In genomic region chr1:21046132-21046531, GRCh38 we compare ENCODE assay signal across 1 cellular context.
TF ChIP-seq lines count a peak whose summit lies in the region.

No MANE protein-coding gene starts in this region.

TF ChIP-seq in GM12878, 131 proteins besides CTCF, POLR2A, EP300 and RAD21 (continued from another document):
- TF ChIP-seq ELK1 (IDR thresholded peaks at IDR 0.05; ENCODE audit: low read depth, low read length) (no peak), YBX1 (IDR thresholded peaks at IDR 0.05) (no peak), ATF7 (IDR thresholded peaks at IDR 0.05; ENCODE audit: low read depth) (no peak), CHD2 (IDR thresholded peaks at IDR 0.05; ENCODE audit: borderline replicate concordance, low read depth, low read length) (no peak), MAX (IDR thresholded peaks at IDR 0.05; ENCODE audit: low read depth, low read length) (no peak), POLR2AphosphoS5 (IDR thresholded peaks at IDR 0.05; ENCODE audit: low read length) (no peak), STAT1 (conservative IDR thresholded peaks at IDR 0.05) (no peak), YY1 (IDR thresholded peaks at IDR 0.05; ENCODE audit: low read depth, low read length) (no peak), NFXL1 (IDR thresholded peaks at IDR 0.05; ENCODE audit: borderline replicate concordance) (no peak)
